ENCODE assay signal across 8 cellular contexts in the genomic region with DNA sequence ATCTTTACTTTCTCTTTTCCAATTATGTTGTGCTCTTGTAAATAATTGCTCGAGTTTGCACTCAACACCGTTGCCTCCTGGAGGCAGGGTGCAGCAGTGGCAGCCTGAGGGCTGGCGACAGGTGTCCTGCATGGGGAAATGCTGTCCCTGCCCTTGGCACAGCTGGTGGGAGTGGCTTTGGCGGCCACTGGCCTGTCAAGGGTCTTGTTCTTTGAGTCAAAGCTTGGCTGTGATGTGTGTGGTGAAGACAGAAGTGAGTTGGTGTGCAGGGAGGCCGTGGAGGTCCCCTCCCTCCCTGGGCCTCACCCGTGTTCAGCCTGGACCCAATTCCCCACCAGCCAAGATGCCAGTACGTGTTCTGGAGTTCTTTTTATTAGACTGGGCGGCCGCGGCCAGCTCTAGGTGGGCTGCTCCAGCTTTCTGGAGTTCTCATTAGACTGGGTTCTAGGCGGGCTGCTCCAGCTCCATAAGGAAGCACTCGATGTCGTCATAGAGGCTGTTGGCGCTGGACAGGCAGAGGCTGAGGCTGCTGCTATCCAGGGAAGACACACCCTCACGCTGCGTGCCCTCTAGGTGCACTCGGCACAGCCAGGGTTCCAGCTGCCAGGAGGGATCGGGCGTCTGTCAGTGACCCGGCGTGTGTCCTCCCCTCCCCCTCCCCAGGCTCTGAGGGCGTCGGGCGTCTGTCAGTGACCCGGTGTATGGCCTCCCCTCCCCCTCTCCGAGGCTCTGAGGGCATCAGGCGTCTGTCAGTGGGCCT. TPM values are rescaled to one million over a fixed set of nuclear protein-coding genes. Genes with fewer than 3 reads are reported as not detected.
A peak's percentile ranks its signal among the peaks of the same experiment; 100 is the strongest.
DNase-seq lines count a peak whose midpoint lies in the region; ATAC-seq and TF ChIP-seq lines count a peak whose summit lies in the region.

No MANE protein-coding gene starts in this region.

- peak in 1 of 7 experiments; percentile 49 for DNase-seq in CD8-positive, alpha-beta T cell
- DNase-seq in HT-29 (ENCODE audit: low spot score) (peak; percentile 83), mucosa of descending colon (peak; percentile 82 to 91 (median 82)), H7 (no peak)
- peak; percentile 45 for DNase-seq in activated naive CD8-positive, alpha-beta T cell treated with anti-CD3 and anti-CD28 coated beads for 36 hours

- H3K36me3 ChIP-seq in CD8-positive, alpha-beta T cell (ENCODE audit: insufficient read depth, low read length), result peaks cover 31% of the 10 kb centered on the region
- H3K36me3 ChIP-seq in mucosa of descending colon (ENCODE audit: low read depth) (peaks cover 4% of the 10 kb centered on the region), H7 (replicated peaks; ENCODE audit: control insufficient read depth, insufficient read depth, low read length) (peaks cover 19% of the 10 kb centered on the region)

- peaks cover 10% of the 10 kb centered on the region for H3K4me1 Mint-ChIP-seq in CD8-positive, alpha-beta T cell (ENCODE audit: low read depth)
- H3K4me1 Mint-ChIP-seq in activated naive CD8-positive, alpha-beta T cell treated with anti-CD3 and anti-CD28 coated beads for 36 hours, result peaks cover 10% of the 10 kb centered on the region

- CTCF ChIA-PET in CD8-positive, alpha-beta T cell (lab: Charles Lee), result no interaction called here

- H3K4me3 Mint-ChIP-seq in CD8-positive, alpha-beta T cell, result no peak overlapping the region
- no peak overlapping the region for H3K4me3 Mint-ChIP-seq in activated naive CD8-positive, alpha-beta T cell treated with anti-CD3 and anti-CD28 coated beads for 36 hours

- peaks cover 30% of the 10 kb centered on the region for H3K4me1 ChIP-seq in CD8-positive, alpha-beta T cell (ENCODE audit: insufficient read depth, low read length)
- H3K4me1 ChIP-seq in mucosa of descending colon (ENCODE audit: low read depth), result peaks cover 29% of the 10 kb centered on the region

- no peak for ATAC-seq in CD8-positive, alpha-beta T cell
- ATAC-seq in mucosa of descending colon (peak; percentile 59), HG02678 (IDR thresholded peaks at IDR 0.05; ENCODE audit: unreplicated experiment) (no peak), GM18511 (IDR thresholded peaks at IDR 0.05; ENCODE audit: unreplicated experiment) (no peak), HG03097 (IDR thresholded peaks at IDR 0.05; ENCODE audit: low FRiP score, unreplicated experiment) (no peak)

- no peaks in the 10 kb centered on the region for H3K9me3 Mint-ChIP-seq in CD8-positive, alpha-beta T cell
- no peaks in the 10 kb centered on the region for H3K9me3 Mint-ChIP-seq in activated naive CD8-positive, alpha-beta T cell treated with anti-CD3 and anti-CD28 coated beads for 36 hours

- H3K27ac ChIP-seq in CD8-positive, alpha-beta T cell (ENCODE audit: low read depth, low read length), result peak overlapping the region; percentile 70

- intact Hi-C loops in CD8-positive, alpha-beta T cell (cut with DNase I, micrococcal nuclease), result loop anchor here (2.0 to 10.0 kb wide), 3 partner anchors 36 to 378 kb away; partner anchors contain the start of genes PHRF1 (in 1 of the 2), PSMD13 (in 1 of the 2) and SIRT3 (in 1 of the 2)
- intact Hi-C loops in mucosa of descending colon (cut with DNase I, micrococcal nuclease), result no loop called here

- no peak for TF ChIP-seq CTCF in CD8-positive, alpha-beta T cell (IDR thresholded peaks at IDR 0.05)
- no peak for TF ChIP-seq CTCF in mucosa of descending colon (IDR thresholded peaks at IDR 0.05)

- H3K27ac Mint-ChIP-seq in CD8-positive, alpha-beta T cell, result peak overlapping the region; percentile 78
- peak overlapping the region; percentile 67 for H3K27ac Mint-ChIP-seq in activated naive CD8-positive, alpha-beta T cell treated with anti-CD3 and anti-CD28 coated beads for 36 hours

- H3K9me3 ChIP-seq in CD8-positive, alpha-beta T cell (ENCODE audit: low read length), result no peaks in the 10 kb centered on the region
- H3K9me3 ChIP-seq in mucosa of descending colon, result no peaks in the 10 kb centered on the region

- H3K27me3 ChIP-seq in CD8-positive, alpha-beta T cell (ENCODE audit: insufficient read depth, low read length), result no peaks in the 10 kb centered on the region
- no peaks in the 10 kb centered on the region for H3K27me3 ChIP-seq in H7 (ENCODE audit: control insufficient read depth, insufficient read depth, low read length)

- POLR2A ChIA-PET in CD8-positive, alpha-beta T cell (lab: Charles Lee), result interaction anchor here (1.3 kb wide), 1 partner anchor 36 kb away, joined by 3 read pairs; the partner anchor contains the start of gene PHRF1

- no peak overlapping the region for H3K4me3 ChIP-seq in CD8-positive, alpha-beta T cell (ENCODE audit: low read depth, low read length)
- H3K4me3 ChIP-seq in mucosa of descending colon, result no peak overlapping the region
- no peak overlapping the region for H3K4me3 ChIP-seq in H7 (ENCODE audit: insufficient read depth, low read depth, low read length)

- H3K36me3 Mint-ChIP-seq in CD8-positive, alpha-beta T cell, result peaks cover 36% of the 10 kb centered on the region
- peaks cover 13% of the 10 kb centered on the region for H3K36me3 Mint-ChIP-seq in activated naive CD8-positive, alpha-beta T cell treated with anti-CD3 and anti-CD28 coated beads for 36 hours

- no peaks in the 10 kb centered on the region for H3K27me3 Mint-ChIP-seq in CD8-positive, alpha-beta T cell (ENCODE audit: low read depth)
- H3K27me3 Mint-ChIP-seq in activated naive CD8-positive, alpha-beta T cell treated with anti-CD3 and anti-CD28 coated beads for 36 hours, result no peaks in the 10 kb centered on the region

RNA-seq across cellular contexts. Expression of gene IRF7, which starts 3.4 kb away (rescaled TPM):
- 100 to 1,000 TPM; 102 to 106 TPM for total RNA-seq in CD8-positive, alpha-beta T cell
- total RNA-seq in HT-29 (2014; rRNA removed; shearing (Covaris generic)), result 263 and 329 TPM in 2 replicates
- 10 to 100 TPM; 60.6 to 61.2 TPM for total RNA-seq in activated naive CD8-positive, alpha-beta T cell treated with anti-CD3 and anti-CD28 coated beads for 36 hours
- 10 to 100 TPM; 26.9 to 36.1 (median 27.8) TPM for total RNA-seq in mucosa of descending colon
- total RNA-seq in H7 (2014; rRNA removed; shearing (Covaris generic)), result 13.6 and 14.6 TPM in 2 replicates

RNA-seq across cellular contexts. Expression of gene CDHR5, which starts 12.4 kb away (rescaled TPM):
- not detected for total RNA-seq in CD8-positive, alpha-beta T cell
- 11.9 and 12.1 TPM in 2 replicates for total RNA-seq in HT-29 (2014; rRNA removed; shearing (Covaris generic))
- total RNA-seq in activated naive CD8-positive, alpha-beta T cell treated with anti-CD3 and anti-CD28 coated beads for 36 hours, result not detected
- total RNA-seq in mucosa of descending colon, result 100 to 1,000 TPM; 195 to 549 (median 316) TPM
- total RNA-seq in H7 (2014; rRNA removed; shearing (Covaris generic)), result not detected in 2 replicates

RNA-seq across cellular contexts. Expression of gene SCT, which starts 14.6 kb away (rescaled TPM):
- not detected for total RNA-seq in CD8-positive, alpha-beta T cell
- not detected in 2 replicates for total RNA-seq in HT-29 (2014; rRNA removed; shearing (Covaris generic))
- not detected for total RNA-seq in activated naive CD8-positive, alpha-beta T cell treated with anti-CD3 and anti-CD28 coated beads for 36 hours
- 1 to 10 TPM in 2 of 3 donors, not detected in 1; 1.0 TPM for total RNA-seq in mucosa of descending colon
- total RNA-seq in H7 (2014; rRNA removed; shearing (Covaris generic)), result not detected in 2 replicates

RNA-seq across cellular contexts. Expression of gene DRD4, which starts 24.7 kb away (rescaled TPM):
- total RNA-seq in CD8-positive, alpha-beta T cell, result under 1 TPM; 0.72 to 0.79 TPM
- 0.34 and 0.92 TPM in 2 replicates for total RNA-seq in HT-29 (2014; rRNA removed; shearing (Covaris generic))
- total RNA-seq in activated naive CD8-positive, alpha-beta T cell treated with anti-CD3 and anti-CD28 coated beads for 36 hours, result under 1 TPM; 0.26 to 0.37 TPM
- total RNA-seq in mucosa of descending colon, result 1 to 10 TPM; 1.2 to 2.4 (median 1.8) TPM
- 1.8 and 2.1 TPM in 2 replicates for total RNA-seq in H7 (2014; rRNA removed; shearing (Covaris generic))

RNA-seq across cellular contexts. Expression of gene PHRF1, which starts 36.1 kb away (rescaled TPM):
- total RNA-seq in CD8-positive, alpha-beta T cell, result 10 to 100 TPM; 43.2 to 44.9 TPM
- 75.3 and 82.0 TPM in 2 replicates for total RNA-seq in HT-29 (2014; rRNA removed; shearing (Covaris generic))
- total RNA-seq in activated naive CD8-positive, alpha-beta T cell treated with anti-CD3 and anti-CD28 coated beads for 36 hours, result 10 to 100 TPM; 42.3 to 44.3 TPM
- total RNA-seq in mucosa of descending colon, result 10 to 100 TPM; 35.0 to 40.2 (median 35.0) TPM
- 37.5 and 42.1 TPM in 2 replicates for total RNA-seq in H7 (2014; rRNA removed; shearing (Covaris generic))

Comparison
In these comparisons a context has a peak if more than half of its experiments do, and no peak if none do; other contexts are left out.
1. RNA of gene CDHR5, which starts 12.4 kb away (total RNA-seq): 195 to 549 TPM in mucosa of descending colon; 11.9 to 12.1 TPM in HT-29, not detected in CD8-positive, alpha-beta T cell, not detected in activated naive CD8-positive, alpha-beta T cell treated with anti-CD3 and anti-CD28 coated beads for 36 hours and not detected in H7; every median in the first group is over 10 times any median in the second.
2. intact Hi-C loops: an anchor here in CD8-positive, alpha-beta T cell (2.0 to 10.0 kb wide); none called in mucosa of descending colon.